In the genomic region with DNA sequence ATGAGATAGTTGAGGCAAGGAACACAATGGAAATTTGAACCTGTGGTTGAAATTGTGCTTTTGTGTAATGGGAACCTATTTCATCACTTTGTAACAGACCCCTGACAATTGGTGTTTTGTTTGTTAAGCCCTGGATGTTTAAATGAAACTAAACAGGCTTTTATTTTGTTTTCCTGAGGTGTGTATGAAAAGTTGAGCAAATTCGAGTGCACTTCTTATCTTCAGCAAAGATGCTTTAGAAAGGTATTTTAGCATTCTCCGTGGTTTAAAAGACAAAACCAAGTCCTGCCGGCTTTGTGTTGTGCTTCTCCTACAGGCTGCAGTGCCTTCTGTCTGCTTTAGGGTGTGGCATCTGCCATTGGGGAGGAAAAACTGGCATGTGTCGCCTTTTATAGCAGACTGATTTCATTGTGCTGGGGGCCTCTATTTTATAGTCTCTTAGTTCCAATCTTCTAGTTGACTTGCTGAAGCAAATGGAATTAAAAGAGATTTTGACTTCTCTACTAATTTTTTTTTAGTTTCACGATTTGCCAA, we compare ENCODE assay signal across 10 cellular contexts. TPM values are rescaled to one million over a fixed set of nuclear protein-coding genes. Genes with fewer than 3 reads are reported as not detected.
DNase-seq lines count a peak whose midpoint lies in the region; ATAC-seq and TF ChIP-seq lines count a peak whose summit lies in the region.
"Had no signal": no experiment of that assay in that cellular context is flagged by ENCODE, and none has a peak within 500 bp of the region (broad histone marks: within the 10 kb centered on the region; RNA-seq: fewer than 3 reads in every experiment).

No MANE protein-coding gene starts in this region.

- peaks cover 13% of the 10 kb centered on the region for H3K4me1 Mint-ChIP-seq in activated CD4-positive, alpha-beta T cell treated with anti-CD3 and anti-CD28 coated beads, Interleukin-2, amount 10 ng/mL, durations not matched to agents 24 days and 14 days

- H3K27ac ChIP-seq in osteoblast (ENCODE audit: low read depth, low read length) = no peak overlapping the region

- H3K9me3 Mint-ChIP-seq in activated CD4-positive, alpha-beta T cell treated with anti-CD3 and anti-CD28 coated beads, Interleukin-2, amount 10 ng/mL, durations not matched to agents 24 days and 14 days = no peaks in the 10 kb centered on the region

- H3K4me1 ChIP-seq in osteoblast (ENCODE audit: insufficient read depth, low read length) = peaks cover 28% of the 10 kb centered on the region

- peaks cover 4% of the 10 kb centered on the region for H4K20me1 ChIP-seq in osteoblast (ENCODE audit: insufficient read depth, low read length)

- H3K4me2 ChIP-seq in osteoblast (ENCODE audit: insufficient read depth, low read length) = peak overlapping the region; percentile 69

- no peaks in the 10 kb centered on the region for H3K27me3 ChIP-seq in osteoblast (ENCODE audit: insufficient read depth, low read length)
- H3K27me3 ChIP-seq: body of pancreas had no signal

- no peaks in the 10 kb centered on the region for H3K36me3 ChIP-seq in osteoblast (ENCODE audit: insufficient read depth, low read length)

- H3K4me3 ChIP-seq in cardiac fibroblast (replicated peaks in 1 of 2; ENCODE audit: low read depth in 2 of 2, low read length in 2 of 2) = no peak overlapping the region
- peak overlapping the region; percentile 29 for H3K4me3 ChIP-seq in osteoblast (ENCODE audit: insufficient read depth, low read length)
- H3K4me3 ChIP-seq: body of pancreas had no signal

- peaks cover 5% of the 10 kb centered on the region for H3K36me3 Mint-ChIP-seq in activated CD4-positive, alpha-beta T cell treated with anti-CD3 and anti-CD28 coated beads, Interleukin-2, amount 10 ng/mL, durations not matched to agents 24 days and 14 days (ENCODE audit: low read depth)

- H3K4me3 Mint-ChIP-seq in activated CD4-positive, alpha-beta T cell treated with anti-CD3 and anti-CD28 coated beads, Interleukin-2, amount 10 ng/mL, durations not matched to agents 24 days and 14 days = no peak overlapping the region

- no peaks in the 10 kb centered on the region for H3K27me3 Mint-ChIP-seq in activated CD4-positive, alpha-beta T cell treated with anti-CD3 and anti-CD28 coated beads, Interleukin-2, amount 10 ng/mL, durations not matched to agents 24 days and 14 days

- H3K9me3 ChIP-seq in osteoblast (ENCODE audit: low read depth, low read length) = no peaks in the 10 kb centered on the region
- H3K9me3 ChIP-seq: body of pancreas had no signal

- H2AFZ ChIP-seq in osteoblast (ENCODE audit: low read length) = no peak overlapping the region

- no peak overlapping the region for H3K27ac Mint-ChIP-seq in activated CD4-positive, alpha-beta T cell treated with anti-CD3 and anti-CD28 coated beads, Interleukin-2, amount 10 ng/mL, durations not matched to agents 24 days and 14 days

- TF ChIP-seq CTCF in cardiac fibroblast (IDR thresholded peaks at IDR 0.05; ENCODE audit: low read depth, low read length) (no peak), osteoblast (IDR thresholded peaks at IDR 0.05; ENCODE audit: extremely low read depth, low read depth, low read length) (no peak)

- DNase-seq in Daoy (ENCODE audit: low read depth) (peak; percentile 40), NCI-H1694 treated with DMSO at 0.1 percent for 48 hours (lab: John Stamatoyannopoulos, UW) (peak; percentile 67), cardiac fibroblast (ENCODE audit: low read depth in 2 of 2) (peak; percentile 21 to 37), osteoblast (ENCODE audit: insufficient read length, low spot score, missing footprints) (no peak), T1000 (lab: John Stamatoyannopoulos, UW) (no peak), GM19238 (ENCODE audit: insufficient read length, low spot score) (no peak)
- DNase-seq in activated CD4-positive, alpha-beta T cell treated with anti-CD3 and anti-CD28 coated beads, Interleukin-2, amount 10 ng/mL, durations not matched to agents 24 days and 14 days = no peak
- DNase-seq: body of pancreas, SHP77 had no signal

- no peak for ATAC-seq in GM18867 (IDR thresholded peaks at IDR 0.05; ENCODE audit: unreplicated experiment)
- ATAC-seq: body of pancreas had no signal

- intact Hi-C loops in activated CD4-positive, alpha-beta T cell treated with anti-CD3 and anti-CD28 coated beads, Interleukin-2, amount 10 ng/mL, durations not matched to agents 24 days and 14 days (cut with micrococcal nuclease) = loop anchor here (5.0 to 10.0 kb wide), 3 partner anchors 157 to 607 kb away; a partner anchor contains a TSS

- peaks cover 25% of the 10 kb centered on the region for H3K79me2 ChIP-seq in osteoblast (ENCODE audit: insufficient read depth, low read length)

RNA-seq across cellular contexts. Expression of a gene that starts 2.2 kb away (rescaled TPM):
- 15.7 and 16.3 TPM in 2 replicates for total RNA-seq in Daoy (2014; rRNA removed; shearing (Covaris generic))
- total RNA-seq in osteoblast = 55.0 and 64.2 TPM in 2 replicates
- total RNA-seq in activated CD4-positive, alpha-beta T cell treated with anti-CD3 and anti-CD28 coated beads, Interleukin-2, amount 10 ng/mL, durations not matched to agents 24 days and 14 days = 61.7 and 67.5 TPM in 2 replicates

Comparison
In these comparisons a context has a peak if more than half of its experiments do, and no peak if none do; other contexts are left out.
1. DNase-seq: peak in Daoy (single experiment), NCI-H1694 treated with DMSO at 0.1 percent for 48 hours (single experiment) and cardiac fibroblast (2 of 2); none in osteoblast (single experiment), activated CD4-positive, alpha-beta T cell treated with anti-CD3 and anti-CD28 coated beads, Interleukin-2, amount 10 ng/mL, durations not matched to agents 24 days and 14 days (single experiment), T1000 (single experiment) and GM19238 (single experiment).